Comparison of ENCODE assay signal across 8 cellular contexts in the genomic region with DNA sequence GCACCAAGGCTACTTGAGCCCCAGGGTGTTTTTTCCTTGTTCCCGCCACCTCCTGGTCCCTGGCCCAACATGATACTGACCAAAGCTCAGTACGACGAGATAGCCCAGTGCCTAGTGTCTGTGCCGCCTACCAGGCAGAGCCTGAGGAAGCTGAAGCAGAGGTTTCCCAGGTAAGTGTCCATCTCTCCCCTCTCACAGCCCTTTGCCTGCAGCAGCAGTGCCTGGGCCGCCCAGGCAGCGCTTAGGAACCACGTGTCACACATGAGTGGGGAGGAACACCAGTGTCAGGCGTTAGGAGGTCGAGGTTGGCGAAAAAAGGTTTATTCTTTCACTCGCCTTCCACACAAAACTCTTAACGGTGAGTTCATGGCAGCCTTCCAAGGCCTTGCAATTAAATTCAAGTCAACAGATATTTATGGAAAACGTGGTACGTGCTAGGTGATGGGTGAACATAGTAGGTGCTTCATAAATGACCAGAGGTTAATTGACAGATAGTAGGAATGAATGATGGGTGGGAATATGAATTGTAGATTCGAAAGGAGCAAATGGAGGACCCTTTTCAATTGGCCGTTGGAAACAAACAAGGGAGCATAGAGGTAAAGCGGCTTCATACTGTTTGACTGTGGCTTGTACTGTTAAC. TPM values are rescaled to one million over a fixed set of nuclear protein-coding genes. Genes with fewer than 3 reads are reported as not detected.
DNase-seq lines count a peak whose midpoint lies in the region; ATAC-seq and TF ChIP-seq lines count a peak whose summit lies in the region.

No MANE protein-coding gene starts in this region.

- H3K4ac ChIP-seq in mesendoderm (ENCODE audit: low read depth, low read length): no peak overlapping the region

- H3K27me3 ChIP-seq in mesendoderm (ENCODE audit: insufficient read depth, low read length, poor library complexity): no peaks in the 10 kb centered on the region
- H3K27me3 ChIP-seq in suprapubic skin: no peaks in the 10 kb centered on the region

- no peaks in the 10 kb centered on the region for H3K4me1 ChIP-seq in mesendoderm (ENCODE audit: control insufficient read depth, low read depth, low read length)
- H3K4me1 ChIP-seq in suprapubic skin: peaks cover 14% of the 10 kb centered on the region

- H2BK5ac ChIP-seq in mesendoderm (ENCODE audit: low read length): no peak overlapping the region

- H3K9ac ChIP-seq in mesendoderm (ENCODE audit: low read length): peak overlapping the region; percentile 79

- peak overlapping the region; percentile 20 for H3K4me2 ChIP-seq in mesendoderm (ENCODE audit: low read length)

- no peak overlapping the region for H2BK120ac ChIP-seq in mesendoderm (ENCODE audit: low read depth, low read length)

- DNase-seq in activated CD4-positive, alpha-beta T cell treated with anti-CD3 and anti-CD28 coated beads for 36 hours: peak; percentile 53
- DNase-seq in activated CD4-positive, alpha-beta T cell treated with anti-CD3 and anti-CD28 coated beads, Interleukin-2, amount 50 U/mL, for 1 hour: no peak
- DNase-seq in RPMI8226 (peak; percentile 2), mesendoderm (no peak), suprapubic skin (ENCODE audit: low spot score in 2 of 2) (no peak), HK-2 (ENCODE audit: unreplicated experiment) (no peak)

- H3K9me3 ChIP-seq in suprapubic skin: no peaks in the 10 kb centered on the region

- no peak for TF ChIP-seq CTCF in suprapubic skin (IDR thresholded peaks at IDR 0.05)

- CTCF ChIA-PET in activated CD4-positive, alpha-beta T cell treated with anti-CD3 and anti-CD28 coated beads for 36 hours (lab: Charles Lee): interaction anchor here (0.6 kb wide), 1 partner anchor 223 kb away, joined by 3 read pairs; no protein-coding TSS in a partner anchor

- POLR2A ChIA-PET in activated CD4-positive, alpha-beta T cell treated with anti-CD3 and anti-CD28 coated beads for 36 hours (lab: Charles Lee): no interaction called here

- no peaks in the 10 kb centered on the region for H3K79me1 ChIP-seq in mesendoderm (ENCODE audit: low read length)

- no peaks in the 10 kb centered on the region for H3K79me2 ChIP-seq in mesendoderm (ENCODE audit: control insufficient read depth, insufficient read depth, low read length)

- peaks cover 4% of the 10 kb centered on the region for H3K9me3 Mint-ChIP-seq in activated CD4-positive, alpha-beta T cell treated with anti-CD3 and anti-CD28 coated beads for 36 hours (ENCODE audit: low read depth)

- H4K8ac ChIP-seq in mesendoderm (ENCODE audit: low read depth, low read length): no peak overlapping the region

- H3K4me1 Mint-ChIP-seq in activated CD4-positive, alpha-beta T cell treated with anti-CD3 and anti-CD28 coated beads for 36 hours: peaks cover 24% of the 10 kb centered on the region

- peak overlapping the region; percentile 93 for H3K27ac Mint-ChIP-seq in activated CD4-positive, alpha-beta T cell treated with anti-CD3 and anti-CD28 coated beads for 36 hours

- H4K5ac ChIP-seq in mesendoderm (ENCODE audit: low read length): peak overlapping the region; percentile 59

- no peaks in the 10 kb centered on the region for H3K36me3 ChIP-seq in mesendoderm (ENCODE audit: control insufficient read depth, insufficient read depth, low read length)
- no peaks in the 10 kb centered on the region for H3K36me3 ChIP-seq in suprapubic skin

- no peak overlapping the region for H3K18ac ChIP-seq in mesendoderm (ENCODE audit: low read length)

- H3K27me3 Mint-ChIP-seq in activated CD4-positive, alpha-beta T cell treated with anti-CD3 and anti-CD28 coated beads for 36 hours: peaks cover 2% of the 10 kb centered on the region

- H2BK15ac ChIP-seq in mesendoderm (replicated peaks; ENCODE audit: low read depth): no peak overlapping the region

- H3K23ac ChIP-seq in mesendoderm (ENCODE audit: low read length): no peak overlapping the region

- H3K56ac ChIP-seq in mesendoderm (ENCODE audit: low read length): peak overlapping the region; percentile 91

- ATAC-seq in activated CD4-positive, alpha-beta T cell treated with anti-CD3 and anti-CD28 coated beads for 36 hours: peak; percentile 23
- peak; percentile 22 for ATAC-seq in HG02884 (IDR thresholded peaks at IDR 0.05; ENCODE audit: unreplicated experiment)

- no peak for TF ChIP-seq EP300 in suprapubic skin (IDR thresholded peaks at IDR 0.05)

- H3K27ac ChIP-seq in cingulate gyrus (ENCODE audit: low read depth, low read length) (peak overlapping the region; percentile 32), mesendoderm (ENCODE audit: low read depth, low read length) (no peak overlapping the region), suprapubic skin (peak overlapping the region; percentile 80)

- WGBS in mesendoderm (ENCODE audit: extremely low coverage, insufficient coverage, low lambda C conversion rate): no CpG with 5 or more reads among the region's 17 CpGs
- 47% methylated on average over 15 of the region's 17 CpGs for WGBS in suprapubic skin

- H2AK5ac ChIP-seq in mesendoderm (ENCODE audit: low read length): no peak overlapping the region

- no peak for TF ChIP-seq POLR2A in suprapubic skin (IDR thresholded peaks at IDR 0.05)

- H3K36me3 Mint-ChIP-seq in activated CD4-positive, alpha-beta T cell treated with anti-CD3 and anti-CD28 coated beads for 36 hours (ENCODE audit: low read depth): peaks cover 9% of the 10 kb centered on the region

- H3K4me3 ChIP-seq in mesendoderm (ENCODE audit: low read length) (peak overlapping the region; percentile 52), suprapubic skin (peak overlapping the region; percentile 77)

- intact Hi-C loops in activated CD4-positive, alpha-beta T cell treated with anti-CD3 and anti-CD28 coated beads for 36 hours (cut with DNase I, micrococcal nuclease): loop anchor here (1.0 to 5.0 kb wide), 4 partner anchors 522 to 1593 kb away; a partner anchor contains a TSS

- H3K4me3 Mint-ChIP-seq in activated CD4-positive, alpha-beta T cell treated with anti-CD3 and anti-CD28 coated beads for 36 hours: peak overlapping the region; percentile 81

RNA-seq across cellular contexts. Expression of a gene that starts 0.5 kb away (rescaled TPM):
- total RNA-seq in activated CD4-positive, alpha-beta T cell treated with anti-CD3 and anti-CD28 coated beads for 36 hours: 10 to 100 TPM; 13.2 to 16.4 TPM
- 11.5 TPM for polyA plus RNA-seq in mesendoderm (2013, experiment 1 of 2)
- polyA plus RNA-seq in mesendoderm (2013, experiment 2 of 2): 7.9 TPM
- 10 to 100 TPM; 19.4 to 36.4 (median 26.9) TPM for total RNA-seq in suprapubic skin

Comparison
In these comparisons a context has a peak if more than half of its experiments do, and no peak if none do; other contexts are left out.
1. DNase-seq: peak in activated CD4-positive, alpha-beta T cell treated with anti-CD3 and anti-CD28 coated beads for 36 hours (single experiment) and RPMI8226 (single experiment); none in activated CD4-positive, alpha-beta T cell treated with anti-CD3 and anti-CD28 coated beads, Interleukin-2, amount 50 U/mL, for 1 hour (single experiment), mesendoderm (single experiment), suprapubic skin (0 of 2) and HK-2 (single experiment).